8 cellular contexts compared by ENCODE assay signal in the genomic region with DNA sequence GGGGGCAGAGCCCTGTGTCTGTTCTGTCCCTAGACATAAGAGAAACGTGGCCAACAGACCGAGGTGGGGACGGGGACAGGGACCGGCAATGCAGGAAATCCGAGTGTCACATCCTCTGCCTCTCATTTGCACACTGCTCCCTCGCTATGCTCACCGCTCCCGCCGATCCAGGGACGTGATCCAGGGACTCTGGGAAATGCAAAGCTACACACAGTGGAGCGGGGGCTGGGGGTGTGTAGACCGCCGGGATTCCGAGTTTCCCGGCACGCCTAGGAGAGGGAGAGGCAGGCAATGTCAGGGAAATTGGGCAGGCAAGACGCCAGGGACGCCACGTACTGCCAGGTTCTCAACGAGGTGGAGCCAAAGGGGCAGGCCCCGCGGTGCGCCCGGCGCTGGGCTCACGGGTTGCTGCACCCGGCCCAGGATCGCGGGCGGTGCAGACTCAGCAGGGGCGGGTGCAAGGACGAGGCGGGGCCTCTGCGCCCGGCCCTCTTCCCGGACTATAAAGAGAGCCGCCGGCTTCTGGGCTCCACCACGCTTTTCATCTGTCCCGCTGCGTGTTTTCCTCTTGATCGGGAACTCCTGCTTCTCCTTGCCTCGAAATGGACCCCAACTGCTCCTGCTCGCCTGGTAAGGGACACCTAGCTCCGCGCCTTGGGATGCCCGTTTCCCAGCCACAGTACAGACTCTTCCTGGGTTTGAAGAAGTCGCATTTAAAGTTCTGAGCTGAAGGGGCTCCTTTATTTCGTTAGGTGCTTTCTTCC. TPM values are rescaled to one million over a fixed set of nuclear protein-coding genes. Genes with fewer than 3 reads are reported as not detected.
DNase-seq lines count a peak whose midpoint lies in the region; ATAC-seq and TF ChIP-seq lines count a peak whose summit lies in the region.

TSS of gene MT1X (plus strand) at position 532 of the 764 bp plus-strand sequence. CDS start at position 603, 71 bp downstream.

- peak within 1 kb of the TSS; percentile 94 for H2AFZ ChIP-seq in IMR-90 (replicated peaks; ENCODE audit: low read length, poor library complexity)

- H3K4me1 ChIP-seq in IMR-90 (ENCODE audit: control insufficient read depth, insufficient read depth, low read length) (peaks cover 7% of the 10 kb centered on the region; the same call in 1 of the 2 replicates), esophagus (ENCODE audit: control insufficient read depth in 2 of 2, insufficient read depth in 2 of 2, low read length in 1 of 2) (peaks cover 5% of the 10 kb centered on the region in 2 donors)

- WGBS in IMR-90 (ENCODE audit: extremely low coverage in 2 of 2, insufficient read length in 1 of 2), 2 experiments = 1% methylated on average over 20 of the region's 49 CpGs; no CpG with 5 or more reads in 1 of the 2 experiments
- WGBS in esophagus, 2 donors = 0 to 1% methylated on average over 49 of the region's 49 CpGs

- H3K4me1 Mint-ChIP-seq in activated T-cell treated with anti-CD3 and anti-CD28 coated beads, Interleukin-2, amount 50 U/mL, for 24 hours (ENCODE audit: low read depth) = peaks cover 29% of the 10 kb centered on the region

- peak within 1 kb of the TSS; percentile 81 for H2AK5ac ChIP-seq in IMR-90 (ENCODE audit: low read depth, low read length)

- peak within 1 kb of the TSS; percentile 21 for H2BK20ac ChIP-seq in IMR-90 (ENCODE audit: low read depth, low read length)

- dilution Hi-C loops in IMR-90 (cut with HindIII; ENCODE audit: low sequenced_read_pairs, unreplicated experiment) = no loop called here

- peak within 1 kb of the TSS; percentile 39 for H3K18ac ChIP-seq in IMR-90 (ENCODE audit: low read depth, low read length)

- ATAC-seq in GM21529 (IDR thresholded peaks at IDR 0.05; ENCODE audit: unreplicated experiment) (peak; percentile 96), IMR-90 (ENCODE audit: low read depth) (peak; percentile 99)

- H3K36me3 Mint-ChIP-seq in activated T-cell treated with anti-CD3 and anti-CD28 coated beads, Interleukin-2, amount 50 U/mL, for 24 hours (ENCODE audit: low read depth) = peaks cover 28% of the 10 kb centered on the region

- H4K20me1 ChIP-seq in IMR-90 (ENCODE audit: insufficient read depth, low read length) = no peaks in the 10 kb centered on the region

- peak within 1 kb of the TSS; percentile 58 for H3K4me3 ChIP-seq in IMR-90 (ENCODE audit: insufficient read depth, low read depth, low read length)
- peak within 1 kb of the TSS; percentile 68 to 70 for H3K4me3 ChIP-seq in esophagus (ENCODE audit: low read depth in 1 of 2, low read length in 2 of 2)

- POLR2A ChIA-PET in IMR-90 (lab: Charles Lee; ENCODE audit: unreplicated experiment) = interaction anchor here (0.6 kb wide), 1 partner anchor 29 kb away, joined by 9 read pairs; no protein-coding TSS in a partner anchor

- peak; percentile 91 for TF ChIP-seq POLR2A in IMR-90 (IDR thresholded peaks at IDR 0.05; ENCODE audit: low read depth, low read length)

- H3K4me3 Mint-ChIP-seq in activated T-cell treated with anti-CD3 and anti-CD28 coated beads, Interleukin-2, amount 50 U/mL, for 24 hours = peak within 1 kb of the TSS; percentile 93

- H3K4me2 ChIP-seq in IMR-90 (ENCODE audit: low read depth, low read length) = peak within 1 kb of the TSS; percentile 93

- peak within 1 kb of the TSS; percentile 77 for H3K9ac ChIP-seq in IMR-90 (ENCODE audit: low read depth, low read length)

- peaks cover 2% of the 10 kb centered on the region for H3K9me3 Mint-ChIP-seq in activated T-cell treated with anti-CD3 and anti-CD28 coated beads, Interleukin-2, amount 50 U/mL, for 24 hours

- peak; percentile 78 for DNase-seq in DMS153 (lab: John Stamatoyannopoulos, UW)
- DNase-seq in IMR-90 = peak; percentile 77
- DNase-seq in activated T-cell treated with anti-CD3 and anti-CD28 coated beads, Interleukin-2, amount 50 U/mL, for 24 hours = peak; percentile 94
- peak; percentile 90 for DNase-seq in myocyte (ENCODE audit: low read depth)
- DNase-seq in stimulated activated CD8-positive, alpha-beta memory T cell treated with anti-CD3 and anti-CD28 coated beads, Interleukin-7, amount 100 ng/mL, for 48 hours (ENCODE audit: extremely low read depth in 1 of 2, low read depth in 1 of 2) = peak; percentile 84 to 87

- peak within 1 kb of the TSS; percentile 56; the same call in 1 of the 2 replicates for H4K5ac ChIP-seq in IMR-90 (ENCODE audit: low read depth, low read length)

- H3K27ac ChIP-seq in IMR-90 (ENCODE audit: insufficient read depth, low read length) (peak within 1 kb of the TSS; percentile 50), esophagus (ENCODE audit: low read depth in 2 of 2, low read length in 1 of 2) (peak within 1 kb of the TSS; percentile 66 to 79)

- H3K23ac ChIP-seq in IMR-90 (ENCODE audit: low read depth, low read length) = peak within 1 kb of the TSS; percentile 73

- H3K9me3 ChIP-seq in IMR-90 (ENCODE audit: control insufficient read depth, insufficient read depth, low read length) (0 out of 2 replicates have a peak, but pooled peaks cover 3% of the 10 kb centered on the region), esophagus (ENCODE audit: control insufficient read depth in 2 of 2, insufficient read depth in 1 of 2, low read depth in 1 of 2, low read length in 1 of 2) (no peaks in the 10 kb centered on the region)

- peak within 1 kb of the TSS; percentile 90 for H2AK9ac ChIP-seq in IMR-90 (replicated peaks; ENCODE audit: low read depth, low read length, poor library complexity)

- peak within 1 kb of the TSS; percentile 53 for H4K91ac ChIP-seq in IMR-90 (ENCODE audit: insufficient read depth, low read depth, low read length)

- H2BK5ac ChIP-seq in IMR-90 (ENCODE audit: low read depth, low read length, poor library complexity, severe bottlenecking) = no peak within 1 kb of the TSS

- H2BK120ac ChIP-seq in IMR-90 (ENCODE audit: low read depth, low read length) = peak within 1 kb of the TSS; percentile 69

- H3K27me3 Mint-ChIP-seq in activated T-cell treated with anti-CD3 and anti-CD28 coated beads, Interleukin-2, amount 50 U/mL, for 24 hours = no peaks in the 10 kb centered on the region

- TF ChIP-seq CTCF in IMR-90 (conservative IDR thresholded peaks at IDR 0.05; ENCODE audit: low read depth, low read length) = no peak

- H3K56ac ChIP-seq in IMR-90 (ENCODE audit: extremely low read depth, insufficient read depth, low read length) = peak within 1 kb of the TSS; percentile 60

- in situ Hi-C loops in IMR-90 (cut with MboI; ENCODE audit: low sequenced_read_pairs) = no loop called here

- H3K36me3 ChIP-seq in IMR-90 (ENCODE audit: control insufficient read depth, insufficient read depth, low read length) = no peaks in the 10 kb centered on the region; the same call in 1 of the 2 replicates
- H3K36me3 ChIP-seq in esophagus (ENCODE audit: control insufficient read depth in 2 of 2, insufficient read depth in 2 of 2, low read length in 1 of 2) = no peaks in the 10 kb centered on the region

- no peak for TF ChIP-seq RAD21 in IMR-90 (IDR thresholded peaks at IDR 0.05; ENCODE audit: low read length)

- CTCF ChIA-PET in IMR-90 (lab: Yijun Ruan, JAX) = interaction anchor here (1.8 kb wide), 1 partner anchor 9 kb away, joined by 8 read pairs; no protein-coding TSS in a partner anchor

- intact Hi-C loops in IMR-90 (cut with micrococcal nuclease) = loop anchor here (5.0 kb wide), 2 partner anchors 55 to 75 kb away; partner anchors contain the start of genes MT1E and MT2A

- H3K79me1 ChIP-seq in IMR-90 (ENCODE audit: low read depth in 1 of 2, low read length in 2 of 2) = peaks cover 3% of the 10 kb centered on the region in 2 experiments; a peak in 1 of 4 replicates

- no TSS peak for BruUV-seq in IMR-90 (replicated peaks; lab: Mats Ljungman, UMichigan)

- H3K27me3 ChIP-seq in IMR-90 (ENCODE audit: control insufficient read depth, insufficient read depth, low read length) = peaks cover 7% of the 10 kb centered on the region
- H3K27me3 ChIP-seq in esophagus (ENCODE audit: control insufficient read depth in 1 of 2, insufficient read depth in 2 of 2, low read length in 2 of 2) = no peaks in the 10 kb centered on the region

- no peaks in the 10 kb centered on the region for H3K9me1 ChIP-seq in IMR-90 (ENCODE audit: insufficient read depth, low read length)

- peak within 1 kb of the TSS; percentile 80 for H3K4ac ChIP-seq in IMR-90 (ENCODE audit: low read depth, low read length)

- H3K14ac ChIP-seq in IMR-90 (replicated peaks; ENCODE audit: low read depth, low read length) = peak within 1 kb of the TSS; percentile 75

- H2BK15ac ChIP-seq in IMR-90 (ENCODE audit: low read depth, low read length) = peak within 1 kb of the TSS; percentile 19; the same call in 1 of the 3 replicates

- peak within 1 kb of the TSS; percentile 53 to 95 for H4K8ac ChIP-seq in IMR-90 (ENCODE audit: low read depth in 2 of 2, low read length in 2 of 2)

- peak within 1 kb of the TSS; percentile 94 for H3K27ac Mint-ChIP-seq in activated T-cell treated with anti-CD3 and anti-CD28 coated beads, Interleukin-2, amount 50 U/mL, for 24 hours

TF ChIP-seq in IMR-90, 13 proteins besides CTCF, POLR2A, EP300 and RAD21 (continues in another document):
- TF ChIP-seq NFE2L2 (IDR thresholded peaks at IDR 0.05; ENCODE audit: low read depth, low read length) (no peak), SMC3 (IDR thresholded peaks at IDR 0.05; ENCODE audit: low read depth, low read length) (no peak), MXI1 (IDR thresholded peaks at IDR 0.05; ENCODE audit: borderline replicate concordance, low read depth, low read length) (0 out of 2 replicates have a peak, but pooled peaks have one; percentile 8), MAFK (IDR thresholded peaks at IDR 0.05; ENCODE audit: low read depth, low read length) (peak; percentile 57), BHLHE40 (IDR thresholded peaks at IDR 0.05; ENCODE audit: low read depth, low read length) (0 out of 2 replicates have a peak, but pooled peaks have one; percentile 12), MAZ (IDR thresholded peaks at IDR 0.05; ENCODE audit: borderline replicate concordance, low read depth, low read length) (peak; percentile 23; the same call in 1 of the 2 replicates)

RNA-seq across cellular contexts. Expression of gene MT1X, which starts in this region (rescaled TPM):
- total RNA-seq in IMR-90 (2012; rRNA removed) = 5.6 and 37.2 TPM in 2 replicates
- 117 and 170 TPM in 2 replicates for polyA plus RNA-seq in IMR-90 (2012; rRNA removed)
- polyA plus RNA-seq in IMR-90 (2012; cell fraction: cytosol; rRNA removed) = 21.5 and 26.9 TPM in 2 replicates
- 12.7 and 14.1 TPM in 2 replicates for polyA plus RNA-seq in IMR-90 (2012; cell fraction: nucleus; rRNA removed; ENCODE audit: low replicate concordance)
- polyA plus RNA-seq in PFSK-1 (2012; ENCODE audit: insufficient read length, low read depth) = 6.6 TPM
- 1,000 to 10,000 TPM; 1,462 to 1,505 TPM for polyA plus RNA-seq in esophagus
- 14.8 and 74.1 TPM in 2 replicates for total RNA-seq in myocyte
- 44.3 TPM for polyA plus RNA-seq in myocyte (2012)

Comparison
In these comparisons a context has a peak if more than half of its experiments do, and no peak if none do; other contexts are left out.
1. Peak in every context shown above with its lines: DNase-seq, ATAC-seq, H3K4me3 ChIP-seq and H3K27ac ChIP-seq.